28 cellular contexts compared by ENCODE assay signal in the genomic region with DNA sequence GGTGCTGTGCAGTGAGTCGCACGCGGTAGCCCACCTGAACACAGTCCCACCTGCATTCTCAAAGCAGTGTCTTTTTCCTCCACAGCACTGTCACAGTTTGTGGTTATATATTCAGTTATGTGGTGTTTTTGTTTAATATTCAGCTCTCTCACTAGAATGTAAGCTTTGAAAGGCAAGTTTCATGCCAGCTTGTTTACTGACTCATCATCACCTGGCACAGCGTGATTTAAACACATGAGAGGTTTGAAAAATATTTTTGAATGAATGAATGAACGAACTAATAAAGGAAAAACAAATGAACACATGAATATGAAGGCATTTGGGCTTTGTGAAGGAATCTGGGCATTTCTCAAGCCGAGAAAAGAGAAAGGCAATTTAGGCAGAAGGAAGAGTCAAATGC.
"Had no signal": no experiment of that assay in that cellular context is flagged by ENCODE, and none has a peak within 500 bp of the region (broad histone marks: within the 10 kb centered on the region; RNA-seq: fewer than 3 reads in every experiment).

No MANE protein-coding gene starts in this region.

- H3K27me3 ChIP-seq: ascending aorta, Peyer's patch, SJCRH30 had no signal

- H3K27ac ChIP-seq: ascending aorta, KMS-11, Peyer's patch, RWPE1, SJCRH30, VCaP had no signal

- H3K27ac Mint-ChIP-seq: activated CD8-positive, alpha-beta T cell treated with anti-CD3 and anti-CD28 coated beads, Interleukin-2, amount 10 ng/mL, durations not matched to agents 7 days and 5 days; activated naive CD4-positive, alpha-beta T cell treated with anti-CD3 and anti-CD28 coated beads, Interleukin-2, amount 50 U/mL, for 72 hours; activated naive CD8-positive, alpha-beta T cell treated with anti-CD3 and anti-CD28 coated beads, Interleukin-2, amount 50 U/mL, for 24 hours had no signal

- H3K27me3 Mint-ChIP-seq: activated naive CD8-positive, alpha-beta T cell treated with anti-CD3 and anti-CD28 coated beads, Interleukin-2, amount 50 U/mL, for 24 hours had no signal

- H3K9me3 Mint-ChIP-seq: activated naive CD4-positive, alpha-beta T cell treated with anti-CD3 and anti-CD28 coated beads, Interleukin-2, amount 50 U/mL, for 72 hours; activated naive CD8-positive, alpha-beta T cell treated with anti-CD3 and anti-CD28 coated beads, Interleukin-2, amount 50 U/mL, for 24 hours had no signal

- H3K36me3 ChIP-seq: ascending aorta, Peyer's patch, SJCRH30 had no signal

- H3K9me3 ChIP-seq: ascending aorta, Peyer's patch, SJCRH30, SK-N-SH had no signal

- H3K4me3 Mint-ChIP-seq: activated CD8-positive, alpha-beta T cell treated with anti-CD3 and anti-CD28 coated beads, Interleukin-2, amount 10 ng/mL, durations not matched to agents 7 days and 5 days; activated naive CD8-positive, alpha-beta T cell treated with anti-CD3 and anti-CD28 coated beads, Interleukin-2, amount 50 U/mL, for 24 hours; brain had no signal

- ATAC-seq: activated CD4-positive, CD25-positive, alpha-beta regulatory T cell treated with anti-CD3 and anti-CD28 coated beads, Interleukin-2, amount 50 U/mL, for 24 hours; activated CD8-positive, alpha-beta T cell treated with anti-CD3 and anti-CD28 coated beads, Interleukin-2, amount 10 ng/mL, durations not matched to agents 7 days and 5 days; activated naive CD4-positive, alpha-beta T cell treated with anti-CD3 and anti-CD28 coated beads, Interleukin-2, amount 50 U/mL, for 72 hours; activated naive CD8-positive, alpha-beta T cell treated with anti-CD3 and anti-CD28 coated beads, Interleukin-2, amount 50 U/mL, for 24 hours had no signal

- H3K4me3 ChIP-seq: ascending aorta, Peyer's patch, SJCRH30 had no signal

- H3K4me1 ChIP-seq: ascending aorta, SJCRH30 had no signal

- H3K36me3 Mint-ChIP-seq: activated naive CD4-positive, alpha-beta T cell treated with anti-CD3 and anti-CD28 coated beads, Interleukin-2, amount 50 U/mL, for 72 hours; brain had no signal

- DNase-seq: activated CD4-positive, alpha-beta T cell treated with anti-CD3 and anti-CD28 coated beads for 4 hours; activated CD4-positive, alpha-beta T cell treated with anti-CD3 and anti-CD28 coated beads, Interleukin-2, amount 50 U/mL, for 4 hours; activated CD8-positive, alpha-beta memory T cell treated with anti-CD3 and anti-CD28 coated beads, Interleukin-2, amount 50 U/mL, for 48 hours; activated CD8-positive, alpha-beta T cell treated with anti-CD3 and anti-CD28 coated beads, Interleukin-2, amount 10 ng/mL, durations not matched to agents 7 days and 5 days; activated naive CD8-positive, alpha-beta T cell treated with anti-CD3 and anti-CD28 coated beads, Interleukin-2, amount 50 U/mL, for 24 hours; activated T-cell treated with anti-CD3 and anti-CD28 coated beads, Interleukin-2, amount 50 U/mL, for 1 hour; amniotic stem cell; cerebellar nuclear complex; NCI-H1105 treated with DMSO at 0.1 percent for 48 hours; NCI-H1436 treated with DMSO at 0.1 percent for 48 hours; NCI-H187; NCI-H2081; NCI-H510A treated with DMSO at 0.1 percent for 48 hours; NCI-H69; NK-92 treated with Interleukin-12 subunit alpha and Interleukin-12 subunit beta, amount 100 ng/mL, for 24 hours; OCI-M1; Peyer's patch; Right ventricle myocardium superior; SJCRH30; SK-N-SH; T-helper 1 cell had no signal
